In the genomic region with DNA sequence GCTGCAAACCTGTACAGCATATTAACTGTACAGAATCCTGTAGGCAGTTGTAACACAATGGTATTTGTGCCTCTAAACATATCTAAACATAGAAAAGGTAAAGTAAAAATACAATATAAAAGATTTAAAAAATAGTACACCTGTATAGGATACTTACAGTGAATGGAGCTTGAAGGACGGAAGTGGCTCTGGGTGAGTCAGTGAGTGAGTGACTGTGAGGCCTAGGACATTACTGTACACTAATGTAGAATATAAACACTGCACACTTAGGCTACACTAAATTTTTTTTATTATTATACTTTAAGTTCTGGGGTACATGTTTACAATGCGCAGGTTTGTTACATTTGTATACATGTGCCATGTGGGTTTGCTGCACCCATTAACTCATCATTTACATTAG, we compare ENCODE assay signal across 14 cellular contexts.
"Had no signal": no experiment of that assay in that cellular context is flagged by ENCODE, and none has a peak within 500 bp of the region (broad histone marks: within the 10 kb centered on the region; RNA-seq: fewer than 3 reads in every experiment).

No MANE protein-coding gene starts in this region.

- H3K4me2 ChIP-seq: smooth muscle cell had no signal

- ATAC-seq: effector memory CD8-positive, alpha-beta T cell; gastroesophageal sphincter; naive thymus-derived CD4-positive, alpha-beta T cell had no signal

- H3K36me3 ChIP-seq: esophagus squamous epithelium, gastroesophageal sphincter, neutrophil, right atrium auricular region, uterus had no signal

- H3K4me1 ChIP-seq: uterus had no signal

- DNase-seq: effector memory CD8-positive, alpha-beta T cell; esophagus squamous epithelium; foreskin fibroblast; hippocampal formation; naive thymus-derived CD4-positive, alpha-beta T cell; posterior cingulate gyrus; stimulated activated CD4-positive, alpha-beta T cell treated with anti-CD3 and anti-CD28 coated beads, Interleukin-2, amount 100 ng/mL, for 48 hours; stimulated activated naive CD4-positive, alpha-beta T cell treated with Interleukin-2 at 50 U/mL for 16 hours; uterus had no signal

- H3K27ac ChIP-seq: esophagus squamous epithelium, gastroesophageal sphincter, neutrophil, right atrium auricular region, uterus had no signal

- FAIRE-seq: colon had no signal

- H3K4me3 ChIP-seq: esophagus squamous epithelium, gastroesophageal sphincter, right atrium auricular region, smooth muscle cell, uterus had no signal

- H3K27me3 ChIP-seq: esophagus squamous epithelium, gastroesophageal sphincter, neutrophil, right atrium auricular region, uterus had no signal

- H3K9me3 ChIP-seq: esophagus squamous epithelium, gastroesophageal sphincter, neutrophil, right atrium auricular region, uterus had no signal
